ENCODE assay signal across 23 cellular contexts in the genomic region with DNA sequence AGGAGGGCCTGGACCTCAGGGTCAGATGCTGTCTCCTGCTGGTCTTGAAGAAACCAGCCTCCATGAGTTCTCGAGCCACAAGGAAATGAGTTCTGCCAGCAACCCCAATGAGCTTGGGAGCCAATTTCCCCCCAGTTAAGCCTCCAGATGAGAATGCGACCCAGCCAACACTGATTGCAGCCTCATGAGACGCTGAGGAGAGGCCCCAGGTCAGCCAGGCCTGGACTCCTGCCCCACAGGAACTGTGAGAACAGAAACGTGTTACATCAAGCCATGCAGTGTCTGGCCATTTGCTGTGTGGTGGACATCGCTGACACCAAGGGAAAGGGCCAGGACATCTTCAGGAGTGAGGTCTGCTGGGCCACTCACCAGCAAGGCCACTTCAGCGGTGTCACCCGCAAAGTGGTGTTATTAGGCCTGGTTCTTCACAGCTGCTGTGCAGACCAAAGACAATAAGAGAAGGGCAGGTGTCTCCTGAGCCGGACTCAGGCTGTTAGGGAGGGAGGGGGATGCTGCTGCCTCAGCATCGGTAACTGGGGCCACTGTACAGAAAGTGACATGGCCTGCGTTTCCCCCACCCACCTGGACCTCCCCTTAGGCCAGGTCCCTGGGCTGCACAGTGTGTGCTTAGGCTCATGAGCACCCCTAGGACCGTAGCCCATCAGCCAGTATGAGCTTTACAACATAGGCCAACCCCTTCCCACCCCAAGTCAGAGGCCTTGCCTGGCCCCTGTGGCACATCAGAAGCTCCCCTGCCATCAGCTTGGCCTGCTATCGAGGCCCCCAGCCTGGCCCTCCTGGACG.
DNase-seq lines count a peak whose midpoint lies in the region; ATAC-seq, FAIRE-seq and TF ChIP-seq lines count a peak whose summit lies in the region.
"Had no signal": no experiment of that assay in that cellular context is flagged by ENCODE, and none has a peak within 500 bp of the region (broad histone marks: within the 10 kb centered on the region; RNA-seq: fewer than 3 reads in every experiment).

No MANE protein-coding gene starts in this region.

- intact Hi-C loops in kidney (cut with DNase I) (no loop called here), upper lobe of right lung (cut with DNase I) (no loop called here)

- H3K36me3 ChIP-seq in kidney (ENCODE audit: control insufficient read depth in 1 of 2, insufficient read depth in 2 of 2, low read length in 2 of 2) (no peaks in the 10 kb centered on the region), upper lobe of right lung (no peaks in the 10 kb centered on the region)
- H3K36me3 ChIP-seq: BLaER1 had no signal

- no peak overlapping the region for H3K4me3 Mint-ChIP-seq in activated CD8-positive, alpha-beta memory T cell treated with anti-CD3 and anti-CD28 coated beads, Interleukin-2, amount 10 ng/mL, durations not matched to agents 7 days and 5 days
- H3K4me3 Mint-ChIP-seq: activated naive CD8-positive, alpha-beta T cell treated with anti-CD3 and anti-CD28 coated beads, Interleukin-2, amount 50 U/mL, for 24 hours; activated T-cell treated with anti-CD3 and anti-CD28 coated beads, Interleukin-2, amount 50 U/mL, for 4 hours; stimulated activated effector memory CD8-positive, alpha-beta T cell treated with anti-CD3 and anti-CD28 coated beads, Interleukin-12 subunit alpha, Interleukin-12 subunit beta, amount 100 ng/mL, for 72 hours; type B pancreatic cell had no signal

- H3K4me3 ChIP-seq in kidney (ENCODE audit: low read length in 2 of 2) (no peak overlapping the region), upper lobe of right lung (no peak overlapping the region)
- H3K4me3 ChIP-seq: BLaER1, dorsolateral prefrontal cortex, mucosa of descending colon had no signal

- no peak for FAIRE-seq in kidney (lab: Jason Lieb, UNC)
- FAIRE-seq: G401.6, GM19239 had no signal

- CTCF ChIA-PET in activated CD8-positive, alpha-beta memory T cell treated with anti-CD3 and anti-CD28 coated beads, Interleukin-2, amount 10 ng/mL, durations not matched to agents 7 days and 5 days (lab: Charles Lee) = no interaction called here

- no peaks in the 10 kb centered on the region for H3K27me3 ChIP-seq in upper lobe of right lung
- H3K27me3 ChIP-seq: BLaER1 had no signal

- H3K9me3 ChIP-seq in kidney (ENCODE audit: control insufficient read depth in 1 of 2, low read length in 2 of 2) (peaks cover under 1 to 5% of the 10 kb centered on the region in 2 donors), upper lobe of right lung (no peaks in the 10 kb centered on the region)
- H3K9me3 ChIP-seq: mucosa of descending colon had no signal

- no peaks in the 10 kb centered on the region for H3K27me3 Mint-ChIP-seq in activated CD8-positive, alpha-beta memory T cell treated with anti-CD3 and anti-CD28 coated beads, Interleukin-2, amount 10 ng/mL, durations not matched to agents 7 days and 5 days
- H3K27me3 Mint-ChIP-seq: activated naive CD8-positive, alpha-beta T cell treated with anti-CD3 and anti-CD28 coated beads, Interleukin-2, amount 50 U/mL, for 24 hours; type B pancreatic cell had no signal

- H3K4me1 ChIP-seq in kidney (ENCODE audit: control insufficient read depth in 1 of 2, insufficient read depth in 1 of 2, low read depth in 1 of 2, low read length in 2 of 2) (no peaks in the 10 kb centered on the region), upper lobe of right lung (no peaks in the 10 kb centered on the region)
- H3K4me1 ChIP-seq: BLaER1 had no signal

- no peaks in the 10 kb centered on the region for H3K36me3 Mint-ChIP-seq in activated CD8-positive, alpha-beta memory T cell treated with anti-CD3 and anti-CD28 coated beads, Interleukin-2, amount 10 ng/mL, durations not matched to agents 7 days and 5 days
- H3K36me3 Mint-ChIP-seq: stimulated activated effector memory CD8-positive, alpha-beta T cell treated with anti-CD3 and anti-CD28 coated beads, Interleukin-12 subunit alpha, Interleukin-12 subunit beta, amount 100 ng/mL, for 72 hours; type B pancreatic cell had no signal

- peak; percentile 21 for DNase-seq in activated CD8-positive, alpha-beta memory T cell treated with anti-CD3 and anti-CD28 coated beads, Interleukin-2, amount 10 ng/mL, durations not matched to agents 7 days and 5 days
- no peak for DNase-seq in activated CD8-positive, alpha-beta memory T cell treated with anti-CD3 and anti-CD28 coated beads for 24 hours
- DNase-seq in NCI-H69 (lab: John Stamatoyannopoulos, UW) (peak; percentile 27), kidney (peak; percentile 47), upper lobe of right lung (peak; percentile 39), GM19240 (ENCODE audit: insufficient read length, low spot score) (no peak)
- DNase-seq: activated CD4-positive, alpha-beta T cell treated with anti-CD3 and anti-CD28 coated beads for 4 hours; activated naive CD8-positive, alpha-beta T cell treated with anti-CD3 and anti-CD28 coated beads, Interleukin-2, amount 50 U/mL, for 24 hours; activated T-cell treated with anti-CD3 and anti-CD28 coated beads, Interleukin-2, amount 50 U/mL, for 4 hours; H7; mucosa of descending colon; NCI-H524; stimulated activated CD4-positive, alpha-beta T cell treated with anti-CD3 and anti-CD28 coated beads, Interleukin-4, amount 100 ng/mL, for 24 hours had no signal

- no peak overlapping the region for H3K27ac Mint-ChIP-seq in activated CD8-positive, alpha-beta memory T cell treated with anti-CD3 and anti-CD28 coated beads, Interleukin-2, amount 10 ng/mL, durations not matched to agents 7 days and 5 days
- H3K27ac Mint-ChIP-seq: activated naive CD8-positive, alpha-beta T cell treated with anti-CD3 and anti-CD28 coated beads, Interleukin-2, amount 50 U/mL, for 24 hours; progenitor cell of endocrine pancreas; stimulated activated effector memory CD8-positive, alpha-beta T cell treated with anti-CD3 and anti-CD28 coated beads, Interleukin-12 subunit alpha, Interleukin-12 subunit beta, amount 100 ng/mL, for 72 hours; type B pancreatic cell had no signal

- H3K9me3 Mint-ChIP-seq in activated CD8-positive, alpha-beta memory T cell treated with anti-CD3 and anti-CD28 coated beads, Interleukin-2, amount 10 ng/mL, durations not matched to agents 7 days and 5 days (ENCODE audit: low read depth) = no peaks in the 10 kb centered on the region
- H3K9me3 Mint-ChIP-seq: activated naive CD8-positive, alpha-beta T cell treated with anti-CD3 and anti-CD28 coated beads, Interleukin-2, amount 50 U/mL, for 24 hours; activated T-cell treated with anti-CD3 and anti-CD28 coated beads, Interleukin-2, amount 50 U/mL, for 4 hours; stimulated activated effector memory CD8-positive, alpha-beta T cell treated with anti-CD3 and anti-CD28 coated beads, Interleukin-12 subunit alpha, Interleukin-12 subunit beta, amount 100 ng/mL, for 72 hours had no signal

- TF ChIP-seq CTCF in kidney (IDR thresholded peaks at IDR 0.05; ENCODE audit: borderline replicate concordance, extremely low read depth, insufficient read depth) = no peak
- no peak for TF ChIP-seq CTCF in upper lobe of right lung (IDR thresholded peaks at IDR 0.05)

- H3K27ac ChIP-seq in kidney (ENCODE audit: low read depth in 2 of 2, low read length in 2 of 2) = no peak overlapping the region
- no peak overlapping the region for H3K27ac ChIP-seq in upper lobe of right lung
- H3K27ac ChIP-seq: dorsolateral prefrontal cortex, RWPE1, VCaP had no signal

- no peaks in the 10 kb centered on the region for H3K4me1 Mint-ChIP-seq in activated CD8-positive, alpha-beta memory T cell treated with anti-CD3 and anti-CD28 coated beads, Interleukin-2, amount 10 ng/mL, durations not matched to agents 7 days and 5 days
- H3K4me1 Mint-ChIP-seq: activated naive CD8-positive, alpha-beta T cell treated with anti-CD3 and anti-CD28 coated beads, Interleukin-2, amount 50 U/mL, for 24 hours; stimulated activated effector memory CD8-positive, alpha-beta T cell treated with anti-CD3 and anti-CD28 coated beads, Interleukin-12 subunit alpha, Interleukin-12 subunit beta, amount 100 ng/mL, for 72 hours had no signal

- ATAC-seq in activated CD8-positive, alpha-beta memory T cell treated with anti-CD3 and anti-CD28 coated beads, Interleukin-2, amount 10 ng/mL, durations not matched to agents 7 days and 5 days = no peak
- ATAC-seq in upper lobe of right lung (peak; percentile 5), GM21529 (IDR thresholded peaks at IDR 0.05; ENCODE audit: unreplicated experiment) (no peak)
- ATAC-seq: activated naive CD8-positive, alpha-beta T cell treated with anti-CD3 and anti-CD28 coated beads, Interleukin-2, amount 50 U/mL, for 24 hours; activated T-cell treated with anti-CD3 and anti-CD28 coated beads, Interleukin-2, amount 50 U/mL, for 4 hours; mucosa of descending colon; stimulated activated effector memory CD8-positive, alpha-beta T cell treated with anti-CD3 and anti-CD28 coated beads, Interleukin-12 subunit alpha, Interleukin-12 subunit beta, amount 100 ng/mL, for 72 hours had no signal

- H3K9ac ChIP-seq in kidney (ENCODE audit: low read length in 2 of 2) = no peak overlapping the region
- H3K9ac ChIP-seq: BLaER1 had no signal

Comparison
In these comparisons a context has a peak if more than half of its experiments do, and no peak if none do; other contexts are left out.
1. DNase-seq: peak in activated CD8-positive, alpha-beta memory T cell treated with anti-CD3 and anti-CD28 coated beads, Interleukin-2, amount 10 ng/mL, durations not matched to agents 7 days and 5 days (single experiment), NCI-H69 (single experiment), kidney (single experiment) and upper lobe of right lung (single experiment); none in activated CD8-positive, alpha-beta memory T cell treated with anti-CD3 and anti-CD28 coated beads for 24 hours (single experiment) and GM19240 (single experiment).